Comparison of ENCODE assay signal across 8 cellular contexts in the genomic region with DNA sequence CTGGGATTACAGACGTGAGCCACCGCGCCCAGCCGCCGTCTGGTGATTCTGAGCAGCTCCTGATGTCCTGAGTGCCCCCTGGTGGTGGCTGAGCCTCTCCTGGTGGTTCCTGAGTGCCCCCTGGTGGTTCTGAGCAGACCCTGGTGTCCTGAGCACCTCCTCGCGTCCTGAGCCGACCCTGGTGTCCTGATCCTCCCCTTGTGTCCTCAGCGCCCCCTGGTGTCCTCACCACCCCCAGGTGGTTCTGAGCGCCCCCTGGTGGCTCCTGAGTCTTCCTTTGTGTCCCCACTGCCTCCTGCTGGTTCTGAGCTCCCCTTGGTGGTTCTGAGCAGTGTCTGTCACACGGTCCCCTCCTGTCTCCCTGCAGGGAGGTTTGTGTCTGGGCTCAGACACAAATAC.
DNase-seq lines count a peak whose midpoint lies in the region; ATAC-seq lines count a peak whose summit lies in the region.

No MANE protein-coding gene starts in this region.

- peaks cover 8% of the 10 kb centered on the region for H3K27me3 Mint-ChIP-seq in T-helper 17 cell

- H3K36me3 Mint-ChIP-seq in T-helper 17 cell (ENCODE audit: low read depth), result no peaks in the 10 kb centered on the region

- no peaks in the 10 kb centered on the region for H3K9me3 ChIP-seq in T-helper 17 cell (ENCODE audit: control insufficient read depth, low read length, poor library complexity, severe bottlenecking)

- H3K4me1 Mint-ChIP-seq in T-helper 17 cell, result peaks cover 7% of the 10 kb centered on the region

- ATAC-seq in GM18519 (IDR thresholded peaks at IDR 0.05; ENCODE audit: low FRiP score, unreplicated experiment) (peak; percentile 61), HG02938 (IDR thresholded peaks at IDR 0.05; ENCODE audit: unreplicated experiment) (peak; percentile 56), T-helper 17 cell (peak; percentile 50)

- peak overlapping the region; percentile 7 for H3K4me3 Mint-ChIP-seq in T-helper 17 cell

- peak overlapping the region; percentile 88 for H3K27ac Mint-ChIP-seq in T-helper 17 cell

- DNase-seq in T-helper 17 cell, result peak in 2 of 3 donors; percentile 24 to 58
- peak; percentile 34 for DNase-seq in effector CD8-positive, alpha-beta T cell (lab: John Stamatoyannopoulos, UW)
- peak; percentile 62 to 77 for DNase-seq in stimulated activated CD8-positive, alpha-beta memory T cell treated with anti-CD3 and anti-CD28 coated beads, Interleukin-2, amount 100 ng/mL, for 48 hours (ENCODE audit: low read depth in 2 of 2)
- no peak for DNase-seq in GM19238 (ENCODE audit: insufficient read length, low spot score)
- DNase-seq in kidney glomerular epithelial cell (lab: John Stamatoyannopoulos, UW), result no peak
- no peak for DNase-seq in NCI-H2171 (lab: John Stamatoyannopoulos, UW)

Comparison
In these comparisons a context has a peak if more than half of its experiments do, and no peak if none do; other contexts are left out.
1. DNase-seq: peak in T-helper 17 cell (2 of 3), effector CD8-positive, alpha-beta T cell (single experiment) and stimulated activated CD8-positive, alpha-beta memory T cell treated with anti-CD3 and anti-CD28 coated beads, Interleukin-2, amount 100 ng/mL, for 48 hours (2 of 2); none in GM19238 (single experiment), kidney glomerular epithelial cell (single experiment) and NCI-H2171 (single experiment).
2. Peak in every context shown above with its lines, with median percentiles within 50 percentile points of each other: ATAC-seq.